ENCODE assay signal across 8 cellular contexts in the genomic region with DNA sequence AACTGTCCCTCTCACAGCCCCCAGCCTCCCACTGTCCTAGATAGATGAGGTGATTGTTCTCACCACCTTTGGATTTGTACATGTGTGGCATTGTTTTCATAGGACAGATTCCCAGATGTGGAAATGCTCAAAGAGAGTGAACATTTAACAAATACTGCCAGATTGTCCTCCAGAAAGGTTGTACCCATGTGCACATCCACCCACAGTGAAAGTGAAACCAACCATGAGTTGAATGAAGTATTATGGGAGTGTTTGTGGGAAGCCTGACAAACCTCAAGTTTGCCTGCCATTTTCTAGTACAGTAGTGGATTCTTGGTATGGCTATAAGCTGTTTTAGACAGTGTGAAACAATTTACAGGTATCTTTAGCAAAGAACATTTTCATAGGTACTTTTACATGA. TPM values are rescaled to one million over a fixed set of nuclear protein-coding genes. Genes with fewer than 3 reads are reported as not detected.
A peak's percentile ranks its signal among the peaks of the same experiment; 100 is the strongest.
DNase-seq lines count a peak whose midpoint lies in the region; ATAC-seq and TF ChIP-seq lines count a peak whose summit lies in the region.

No MANE protein-coding gene starts in this region.

- no peak overlapping the region for H3K4me2 ChIP-seq in GM23338

- intact Hi-C loops in head of caudate nucleus (cut with DNase I) = no loop called here

- H3K27me3 ChIP-seq in GM23338 (ENCODE audit: insufficient read depth) = no peaks in the 10 kb centered on the region

- peak overlapping the region; percentile 23 for H3K4me3 Mint-ChIP-seq in activated CD8-positive, alpha-beta T cell treated with anti-CD3 and anti-CD28 coated beads, Interleukin-2, amount 10 ng/mL, durations not matched to agents 7 days and 5 days
- H3K4me3 Mint-ChIP-seq in memory B cell = peak overlapping the region; percentile 44
- H3K4me3 Mint-ChIP-seq in GM23338 = no peak overlapping the region

- no peak for TF ChIP-seq CTCF in GM23338 (conservative IDR thresholded peaks at IDR 0.05; ENCODE audit: low read depth in 2 of 2)

- POLR2A ChIA-PET in activated CD8-positive, alpha-beta T cell treated with anti-CD3 and anti-CD28 coated beads, Interleukin-2, amount 10 ng/mL, durations not matched to agents 7 days and 5 days (lab: Charles Lee) = no interaction called here

- H3K36me3 ChIP-seq in GM23338 (ENCODE audit: insufficient read depth) = no peaks in the 10 kb centered on the region

- no peak overlapping the region for H3K27ac ChIP-seq in GM23338 (ENCODE audit: low read depth)

- no peak overlapping the region for H2AFZ ChIP-seq in GM23338

- H3K27ac Mint-ChIP-seq in activated CD8-positive, alpha-beta T cell treated with anti-CD3 and anti-CD28 coated beads, Interleukin-2, amount 10 ng/mL, durations not matched to agents 7 days and 5 days = peak overlapping the region; percentile 81
- no peak overlapping the region for H3K27ac Mint-ChIP-seq in memory B cell
- no peak overlapping the region for H3K27ac Mint-ChIP-seq in GM23338

- H3K36me3 Mint-ChIP-seq in activated CD8-positive, alpha-beta T cell treated with anti-CD3 and anti-CD28 coated beads, Interleukin-2, amount 10 ng/mL, durations not matched to agents 7 days and 5 days (ENCODE audit: low read depth) = peaks cover 15% of the 10 kb centered on the region
- peaks cover 1% of the 10 kb centered on the region for H3K36me3 Mint-ChIP-seq in memory B cell
- H3K36me3 Mint-ChIP-seq in GM23338 (ENCODE audit: low read depth) = no peaks in the 10 kb centered on the region

- H3K9me3 Mint-ChIP-seq in activated CD8-positive, alpha-beta T cell treated with anti-CD3 and anti-CD28 coated beads, Interleukin-2, amount 10 ng/mL, durations not matched to agents 7 days and 5 days (ENCODE audit: insufficient read depth) = peaks cover 5% of the 10 kb centered on the region
- no peaks in the 10 kb centered on the region for H3K9me3 Mint-ChIP-seq in memory B cell
- H3K9me3 Mint-ChIP-seq in GM23338 = no peaks in the 10 kb centered on the region

- H3F3A ChIP-seq in GM23338 (replicated peaks; ENCODE audit: low read depth) = no peaks in the 10 kb centered on the region

- ATAC-seq in GM18867 (IDR thresholded peaks at IDR 0.05; ENCODE audit: unreplicated experiment) = peak; percentile 59
- ATAC-seq in HG02938 (IDR thresholded peaks at IDR 0.05; ENCODE audit: unreplicated experiment) = peak; percentile 79
- peak; percentile 87 for ATAC-seq in activated CD8-positive, alpha-beta T cell treated with anti-CD3 and anti-CD28 coated beads, Interleukin-2, amount 10 ng/mL, durations not matched to agents 7 days and 5 days
- peak; percentile 29 for ATAC-seq in memory B cell (ENCODE audit: low read depth)
- no peak for ATAC-seq in GM23338

- H3K27me3 Mint-ChIP-seq in activated CD8-positive, alpha-beta T cell treated with anti-CD3 and anti-CD28 coated beads, Interleukin-2, amount 10 ng/mL, durations not matched to agents 7 days and 5 days (ENCODE audit: low read depth) = peaks cover 4% of the 10 kb centered on the region
- H3K27me3 Mint-ChIP-seq in memory B cell (no peaks in the 10 kb centered on the region), GM23338 (ENCODE audit: insufficient read depth, low read depth, poor library complexity) (peaks cover 10% of the 10 kb centered on the region)

- no peak overlapping the region for H3K4me3 ChIP-seq in GM23338

- peaks cover 39% of the 10 kb centered on the region for H3K4me1 Mint-ChIP-seq in activated CD8-positive, alpha-beta T cell treated with anti-CD3 and anti-CD28 coated beads, Interleukin-2, amount 10 ng/mL, durations not matched to agents 7 days and 5 days (ENCODE audit: low read depth)
- H3K4me1 Mint-ChIP-seq in memory B cell (peaks cover 16% of the 10 kb centered on the region), GM23338 (peaks cover 5% of the 10 kb centered on the region)

- no peaks in the 10 kb centered on the region for H3K4me1 ChIP-seq in GM23338 (ENCODE audit: insufficient read depth)

- H4K20me1 ChIP-seq in GM23338 (replicated peaks; ENCODE audit: insufficient read depth) = no peaks in the 10 kb centered on the region

- DNase-seq in activated CD8-positive, alpha-beta T cell treated with anti-CD3 and anti-CD28 coated beads, Interleukin-2, amount 10 ng/mL, durations not matched to agents 7 days and 5 days = peak; percentile 72
- DNase-seq in memory B cell (ENCODE audit: low spot score in 2 of 2) = no peak
- no peak for DNase-seq in ecto neural progenitor cell (ENCODE audit: low spot score)
- DNase-seq in hippocampal formation (lab: John Stamatoyannopoulos, UW) = no peak
- DNase-seq in head of caudate nucleus = no peak
- DNase-seq in GM23338 (ENCODE audit: low spot score) = no peak

- H3K79me2 ChIP-seq in GM23338 (replicated peaks; ENCODE audit: insufficient read depth) = no peaks in the 10 kb centered on the region

- CTCF ChIA-PET in activated CD8-positive, alpha-beta T cell treated with anti-CD3 and anti-CD28 coated beads, Interleukin-2, amount 10 ng/mL, durations not matched to agents 7 days and 5 days (lab: Charles Lee) = interaction anchor here (1.4 kb wide), 1 partner anchor 43 kb away, joined by 5 read pairs; no protein-coding TSS in a partner anchor

- H3K9me2 ChIP-seq in GM23338 (ENCODE audit: insufficient read depth) = peaks cover 2% of the 10 kb centered on the region; the same call in 1 of the 2 replicates

TF ChIP-seq in GM23338, 12 proteins besides CTCF, POLR2A, EP300 and RAD21:
- no peak for TF ChIP-seq POLR2AphosphoS5 (IDR thresholded peaks at IDR 0.05; ENCODE audit: low read depth)
- no peak for TF ChIP-seq ZNF114 (CRISPR knock-in tag; IDR thresholded peaks at IDR 0.05)
- TF ChIP-seq, protein P1, sequence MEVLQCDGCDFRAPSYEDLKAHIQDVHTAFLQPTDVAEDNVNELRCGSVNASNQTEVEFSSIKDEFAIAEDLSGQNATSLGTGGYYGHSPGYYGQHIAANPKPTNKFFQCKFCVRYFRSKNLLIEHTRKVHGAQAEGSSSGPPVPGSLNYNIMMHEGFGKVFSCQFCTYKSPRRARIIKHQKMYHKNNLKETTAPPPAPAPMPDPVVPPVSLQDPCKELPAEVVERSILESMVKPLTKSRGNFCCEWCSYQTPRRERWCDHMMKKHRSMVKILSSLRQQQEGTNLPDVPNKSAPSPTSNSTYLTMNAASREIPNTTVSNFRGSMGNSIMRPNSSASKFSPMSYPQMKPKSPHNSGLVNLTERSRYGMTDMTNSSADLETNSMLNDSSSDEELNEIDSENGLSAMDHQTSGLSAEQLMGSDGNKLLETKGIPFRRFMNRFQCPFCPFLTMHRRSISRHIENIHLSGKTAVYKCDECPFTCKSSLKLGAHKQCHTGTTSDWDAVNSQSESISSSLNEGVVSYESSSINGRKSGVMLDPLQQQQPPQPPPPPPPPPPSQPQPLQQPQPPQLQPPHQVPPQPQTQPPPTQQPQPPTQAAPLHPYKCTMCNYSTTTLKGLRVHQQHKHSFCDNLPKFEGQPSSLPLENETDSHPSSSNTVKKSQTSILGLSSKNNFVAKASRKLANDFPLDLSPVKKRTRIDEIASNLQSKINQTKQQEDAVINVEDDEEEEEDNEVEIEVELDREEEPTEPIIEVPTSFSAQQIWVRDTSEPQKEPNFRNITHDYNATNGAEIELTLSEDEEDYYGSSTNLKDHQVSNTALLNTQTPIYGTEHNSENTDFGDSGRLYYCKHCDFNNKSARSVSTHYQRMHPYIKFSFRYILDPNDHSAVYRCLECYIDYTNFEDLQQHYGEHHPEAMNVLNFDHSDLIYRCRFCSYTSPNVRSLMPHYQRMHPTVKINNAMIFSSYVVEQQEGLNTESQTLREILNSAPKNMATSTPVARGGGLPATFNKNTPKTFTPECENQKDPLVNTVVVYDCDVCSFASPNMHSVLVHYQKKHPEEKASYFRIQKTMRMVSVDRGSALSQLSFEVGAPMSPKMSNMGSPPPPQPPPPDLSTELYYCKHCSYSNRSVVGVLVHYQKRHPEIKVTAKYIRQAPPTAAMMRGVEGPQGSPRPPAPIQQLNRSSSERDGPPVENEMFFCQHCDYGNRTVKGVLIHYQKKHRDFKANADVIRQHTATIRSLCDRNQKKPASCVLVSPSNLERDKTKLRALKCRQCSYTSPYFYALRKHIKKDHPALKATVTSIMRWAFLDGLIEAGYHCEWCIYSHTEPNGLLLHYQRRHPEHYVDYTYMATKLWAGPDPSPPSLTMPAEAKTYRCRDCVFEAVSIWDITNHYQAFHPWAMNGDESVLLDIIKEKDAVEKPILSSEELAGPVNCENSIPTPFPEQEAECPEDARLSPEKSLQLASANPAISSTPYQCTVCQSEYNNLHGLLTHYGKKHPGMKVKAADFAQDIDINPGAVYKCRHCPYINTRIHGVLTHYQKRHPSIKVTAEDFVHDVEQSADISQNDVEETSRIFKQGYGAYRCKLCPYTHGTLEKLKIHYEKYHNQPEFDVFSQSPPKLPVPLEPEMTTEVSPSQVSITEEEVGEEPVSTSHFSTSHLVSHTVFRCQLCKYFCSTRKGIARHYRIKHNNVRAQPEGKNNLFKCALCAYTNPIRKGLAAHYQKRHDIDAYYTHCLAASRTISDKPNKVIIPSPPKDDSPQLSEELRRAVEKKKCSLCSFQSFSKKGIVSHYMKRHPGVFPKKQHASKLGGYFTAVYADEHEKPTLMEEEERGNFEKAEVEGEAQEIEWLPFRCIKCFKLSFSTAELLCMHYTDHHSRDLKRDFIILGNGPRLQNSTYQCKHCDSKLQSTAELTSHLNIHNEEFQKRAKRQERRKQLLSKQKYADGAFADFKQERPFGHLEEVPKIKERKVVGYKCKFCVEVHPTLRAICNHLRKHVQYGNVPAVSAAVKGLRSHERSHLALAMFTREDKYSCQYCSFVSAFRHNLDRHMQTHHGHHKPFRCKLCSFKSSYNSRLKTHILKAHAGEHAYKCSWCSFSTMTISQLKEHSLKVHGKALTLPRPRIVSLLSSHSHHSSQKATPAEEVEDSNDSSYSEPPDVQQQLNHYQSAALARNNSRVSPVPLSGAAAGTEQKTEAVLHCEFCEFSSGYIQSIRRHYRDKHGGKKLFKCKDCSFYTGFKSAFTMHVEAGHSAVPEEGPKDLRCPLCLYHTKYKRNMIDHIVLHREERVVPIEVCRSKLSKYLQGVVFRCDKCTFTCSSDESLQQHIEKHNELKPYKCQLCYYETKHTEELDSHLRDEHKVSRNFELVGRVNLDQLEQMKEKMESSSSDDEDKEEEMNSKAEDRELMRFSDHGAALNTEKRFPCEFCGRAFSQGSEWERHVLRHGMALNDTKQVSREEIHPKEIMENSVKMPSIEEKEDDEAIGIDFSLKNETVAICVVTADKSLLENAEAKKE (CRISPR knock-in tag; IDR thresholded peaks at IDR 0.05) = no peak
- no peak for TF ChIP-seq STAT1 (IDR thresholded peaks at IDR 0.05; ENCODE audit: unreplicated experiment)
- no peak for TF ChIP-seq EZH2phosphoT487 (IDR thresholded peaks at IDR 0.05; ENCODE audit: unreplicated experiment)
- TF ChIP-seq ZNF331 (CRISPR knock-in tag; IDR thresholded peaks at IDR 0.05; ENCODE audit: low read depth) = no peak
- no peak for TF ChIP-seq EZH2 (IDR thresholded peaks at IDR 0.05; ENCODE audit: low read depth, unreplicated experiment)

RNA-seq across cellular contexts. Expression of a gene that starts 42.7 kb away (rescaled TPM):
- total RNA-seq in activated CD8-positive, alpha-beta T cell treated with anti-CD3 and anti-CD28 coated beads, Interleukin-2, amount 10 ng/mL, durations not matched to agents 7 days and 5 days = 1 to 10 TPM; 9.1 TPM
- total RNA-seq in GM23338 (2014; rRNA removed; shearing (Covaris generic)) = 9.2 and 20.4 TPM in 2 replicates
- polyA plus RNA-seq in GM23338 (2016; fragmentation: Nextera tagmentation; extraction: Ambion mirVana) = 2.1 and 3.2 TPM in 2 replicates
